10 cellular contexts compared by ENCODE assay signal in the genomic region with DNA sequence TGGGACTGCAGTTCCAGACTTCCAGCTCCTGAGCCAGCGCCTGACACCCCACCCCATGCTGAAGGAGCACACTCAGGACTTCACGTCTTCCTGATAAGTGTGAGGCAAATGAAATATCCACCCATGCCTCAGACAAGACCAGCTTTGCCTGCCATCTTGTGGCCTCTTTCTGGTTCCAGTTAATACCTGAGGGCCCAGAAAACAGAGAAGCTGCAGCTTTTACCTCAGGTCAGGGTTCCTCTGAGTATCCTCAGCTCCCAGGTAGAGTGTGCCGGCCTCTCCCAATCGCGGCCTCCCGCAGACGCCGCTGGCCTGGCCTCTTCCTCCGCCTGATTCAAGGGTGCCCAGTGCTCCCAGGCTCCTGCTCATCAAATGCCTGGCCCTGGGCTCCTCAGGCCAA. TPM values are rescaled to one million over a fixed set of nuclear protein-coding genes. Genes with fewer than 3 reads are reported as not detected.
DNase-seq lines count a peak whose midpoint lies in the region; ATAC-seq and TF ChIP-seq lines count a peak whose summit lies in the region.
"Had no signal": no experiment of that assay in that cellular context is flagged by ENCODE, and none has a peak within 500 bp of the region (broad histone marks: within the 10 kb centered on the region; RNA-seq: fewer than 3 reads in every experiment).

No MANE protein-coding gene starts in this region.

- TF ChIP-seq POLR2A in adrenal gland (IDR thresholded peaks at IDR 0.05): no peak

- no peak overlapping the region for H3K27ac Mint-ChIP-seq in activated CD4-positive, alpha-beta T cell treated with anti-CD3 and anti-CD28 coated beads for 36 hours

- CTCF ChIA-PET in activated CD4-positive, alpha-beta T cell treated with anti-CD3 and anti-CD28 coated beads for 36 hours (lab: Charles Lee): interaction anchor here (0.9 to 1.4 kb wide), 5 partner anchors 9 to 93 kb away, joined by 3 to 7 read pairs (median 4); no protein-coding TSS in a partner anchor

- in situ Hi-C loops in brain microvascular endothelial cell (cut with HindIII; ENCODE audit: low pct_ligation_motif_present, low sequenced_read_pairs): no loop called here

- H3K79me2 ChIP-seq in Loucy (ENCODE audit: insufficient read depth, low read length) (no peaks in the 10 kb centered on the region), osteoblast (ENCODE audit: insufficient read depth, low read length) (no peaks in the 10 kb centered on the region)

- no peaks in the 10 kb centered on the region for H3K36me3 ChIP-seq in Loucy (ENCODE audit: insufficient read depth, low read length)
- no peaks in the 10 kb centered on the region for H3K36me3 ChIP-seq in brain microvascular endothelial cell (replicated peaks)
- H3K36me3 ChIP-seq in osteoblast (ENCODE audit: insufficient read depth, low read length): no peaks in the 10 kb centered on the region
- no peaks in the 10 kb centered on the region for H3K36me3 ChIP-seq in adrenal gland (replicated peaks in 1 of 2)
- H3K36me3 ChIP-seq in aorta (ENCODE audit: control insufficient read depth in 1 of 2, insufficient read depth in 2 of 2, low read length in 1 of 2): no peaks in the 10 kb centered on the region
- H3K36me3 ChIP-seq: SJSA1 had no signal

- TF ChIP-seq CTCF in Loucy (conservative IDR thresholded peaks at IDR 0.05; ENCODE audit: low read length) (peak; percentile 56), brain microvascular endothelial cell (IDR thresholded peaks at IDR 0.05; ENCODE audit: low read depth, low read length, missing control alignments) (peak; percentile 38), osteoblast (IDR thresholded peaks at IDR 0.05; ENCODE audit: extremely low read depth, low read depth, low read length) (peak; percentile 24), adrenal gland (IDR thresholded peaks at IDR 0.05) (peak in 1 of 6 experiments; percentile 6)

- H3K9me2 ChIP-seq in Loucy (replicated peaks; ENCODE audit: low read depth, low read length): no peaks in the 10 kb centered on the region

- peaks cover 34% of the 10 kb centered on the region for H3K4me1 Mint-ChIP-seq in activated CD4-positive, alpha-beta T cell treated with anti-CD3 and anti-CD28 coated beads for 36 hours

- POLR2A ChIA-PET in activated CD4-positive, alpha-beta T cell treated with anti-CD3 and anti-CD28 coated beads for 36 hours (lab: Charles Lee): no interaction called here

- no peaks in the 10 kb centered on the region for H3K27me3 ChIP-seq in Loucy (ENCODE audit: insufficient read depth, low read length, poor library complexity, severe bottlenecking)
- H3K27me3 ChIP-seq in brain microvascular endothelial cell (replicated peaks): no peaks in the 10 kb centered on the region
- H3K27me3 ChIP-seq in osteoblast (ENCODE audit: insufficient read depth, low read length): no peaks in the 10 kb centered on the region
- no peaks in the 10 kb centered on the region for H3K27me3 ChIP-seq in adrenal gland
- H3K27me3 ChIP-seq in aorta (ENCODE audit: control insufficient read depth in 1 of 2, insufficient read depth in 2 of 2, low read length in 1 of 2): no peaks in the 10 kb centered on the region
- H3K27me3 ChIP-seq: SJSA1 had no signal

- DNase-seq in activated CD4-positive, alpha-beta T cell treated with anti-CD3 and anti-CD28 coated beads for 36 hours: peak; percentile 45
- DNase-seq in activated CD4-positive, alpha-beta T cell treated with anti-CD3 and anti-CD28 coated beads for 1 hour: no peak
- DNase-seq in brain microvascular endothelial cell (no peak), osteoblast (ENCODE audit: insufficient read length, low spot score, missing footprints) (no peak), adrenal gland (no peak), aorta (no peak)
- DNase-seq: anterior cingulate cortex had no signal

- H3K9me3 ChIP-seq in Loucy (ENCODE audit: insufficient read depth, low read depth, low read length) (no peaks in the 10 kb centered on the region), osteoblast (ENCODE audit: low read depth, low read length) (no peaks in the 10 kb centered on the region), adrenal gland (replicated peaks in 1 of 3) (no peaks in the 10 kb centered on the region), aorta (ENCODE audit: control insufficient read depth, low read length) (no peaks in the 10 kb centered on the region)
- H3K9me3 ChIP-seq: SJSA1 had no signal

- H3K27me3 Mint-ChIP-seq in activated CD4-positive, alpha-beta T cell treated with anti-CD3 and anti-CD28 coated beads for 36 hours: no peaks in the 10 kb centered on the region

- 0 out of 2 replicates have a peak, but pooled peaks cover 6% of the 10 kb centered on the region for H3F3A ChIP-seq in Loucy (ENCODE audit: low read depth)

- H3K4me1 ChIP-seq in Loucy (ENCODE audit: insufficient read depth, low read length, poor library complexity, severe bottlenecking) (peaks cover 37% of the 10 kb centered on the region), osteoblast (ENCODE audit: insufficient read depth, low read length) (no peaks in the 10 kb centered on the region), adrenal gland (replicated peaks in 1 of 2) (peaks cover 0 to 15% of the 10 kb centered on the region in 2 donors), aorta (ENCODE audit: control insufficient read depth in 1 of 2, insufficient read depth in 2 of 2, low read length in 2 of 2) (no peaks in the 10 kb centered on the region)
- H3K4me1 ChIP-seq: SJSA1 had no signal

- no peak overlapping the region for H3K4me2 ChIP-seq in Loucy (ENCODE audit: low read depth, low read length, poor library complexity, severe bottlenecking)
- H3K4me2 ChIP-seq in osteoblast (ENCODE audit: insufficient read depth, low read length): no peak overlapping the region

- no peak overlapping the region for H3K27ac ChIP-seq in brain microvascular endothelial cell
- H3K27ac ChIP-seq in osteoblast (ENCODE audit: low read depth, low read length): no peak overlapping the region
- H3K27ac ChIP-seq in adrenal gland: no peak overlapping the region
- no peak overlapping the region for H3K27ac ChIP-seq in aorta (ENCODE audit: low read depth in 1 of 2, low read length in 2 of 2)
- H3K27ac ChIP-seq: SJSA1 had no signal

- H4K20me1 ChIP-seq in Loucy (ENCODE audit: insufficient read depth, low read length, poor library complexity, severe bottlenecking) (no peaks in the 10 kb centered on the region), osteoblast (ENCODE audit: insufficient read depth, low read length) (no peaks in the 10 kb centered on the region)

- WGBS in adrenal gland, 4 donors: 89 to 96% (median 93%) methylated on average over 8 to 9 of the region's 9 CpGs
- 87 to 91% methylated on average over 9 of the region's 9 CpGs for WGBS in aorta, 2 donors

- intact Hi-C loops in activated CD4-positive, alpha-beta T cell treated with anti-CD3 and anti-CD28 coated beads for 36 hours (cut with DNase I, micrococcal nuclease): no loop called here
- intact Hi-C loops in adrenal gland (cut with DNase I): no loop called here
- intact Hi-C loops in aorta (cut with DNase I): no loop called here

- ATAC-seq in activated CD4-positive, alpha-beta T cell treated with anti-CD3 and anti-CD28 coated beads for 36 hours: no peak
- ATAC-seq in GM19452 (IDR thresholded peaks at IDR 0.05; ENCODE audit: unreplicated experiment): no peak
- no peak for ATAC-seq in aorta (ENCODE audit: low FRiP score)

- H3K9ac ChIP-seq in Loucy (ENCODE audit: low read depth, low read length, poor library complexity, severe bottlenecking): no peak overlapping the region

- H3K36me3 Mint-ChIP-seq in activated CD4-positive, alpha-beta T cell treated with anti-CD3 and anti-CD28 coated beads for 36 hours (ENCODE audit: low read depth): no peaks in the 10 kb centered on the region

- no peaks in the 10 kb centered on the region for H3K9me3 Mint-ChIP-seq in activated CD4-positive, alpha-beta T cell treated with anti-CD3 and anti-CD28 coated beads for 36 hours (ENCODE audit: low read depth)

- H3K4me3 ChIP-seq in Loucy (ENCODE audit: low read length, poor library complexity, severe bottlenecking) (no peak overlapping the region), brain microvascular endothelial cell (ENCODE audit: low read depth, low read length) (no peak overlapping the region), osteoblast (ENCODE audit: insufficient read depth, low read length) (no peak overlapping the region), adrenal gland (no peak overlapping the region), aorta (ENCODE audit: low read length in 2 of 2) (no peak overlapping the region)
- H3K4me3 ChIP-seq: SJSA1 had no signal

- H2AFZ ChIP-seq in Loucy (ENCODE audit: low read length) (0 out of 2 replicates have a peak overlapping the region, but pooled peaks have one; percentile 9), osteoblast (ENCODE audit: low read length) (no peak overlapping the region)

- no peak overlapping the region for H3K4me3 Mint-ChIP-seq in activated CD4-positive, alpha-beta T cell treated with anti-CD3 and anti-CD28 coated beads for 36 hours

RNA-seq across cellular contexts. Expression of gene KLHL6, which starts 5.1 kb away (rescaled TPM):
- 10 to 100 TPM; 62.8 to 64.7 TPM for total RNA-seq in activated CD4-positive, alpha-beta T cell treated with anti-CD3 and anti-CD28 coated beads for 36 hours
- under 0.01 TPM in 1 of 2 replicates, not detected in the other for total RNA-seq in osteoblast
- 1 to 10 TPM in 7 of 8 donors, under 1 TPM in 1; 0.85 to 7.5 (median 2.7) TPM for total RNA-seq in adrenal gland
- 1 to 10 TPM in 2 of 3 donors, under 1 TPM in 1; 0.34 to 2.9 (median 1.2) TPM for polyA plus RNA-seq in adrenal gland
- 1 to 10 TPM; 4.6 to 6.8 TPM for total RNA-seq in aorta
- 1 to 10 TPM in 1 of 2 donors, under 1 TPM in 1; 0.18 to 1.3 TPM for polyA plus RNA-seq in aorta
- total RNA-seq: SJSA1 had no signal

Comparison
In these comparisons a context has a peak if more than half of its experiments do, and no peak if none do; other contexts are left out.
1. RNA of gene KLHL6, which starts 5.1 kb away (total RNA-seq): 62.8 to 64.7 TPM in activated CD4-positive, alpha-beta T cell treated with anti-CD3 and anti-CD28 coated beads for 36 hours; 4.6 to 6.8 TPM in aorta, 0.85 to 7.5 TPM in adrenal gland and under 0.01 TPM in osteoblast; every median in the first group is over 4 times any median in the second.